In genomic region chr10:87863102-87863943, GRCh38 we compare ENCODE assay signal across 8 cellular contexts. TPM values are rescaled to one million over a fixed set of nuclear protein-coding genes. Genes with fewer than 3 reads are reported as not detected.
DNase-seq lines count a peak whose midpoint lies in the region; ATAC-seq, FAIRE-seq and TF ChIP-seq lines count a peak whose summit lies in the region.

Gene KLLN, minus strand, starts transcription at chr10:87863533. Its CDS starts 1,046 bp downstream, at chr10:87862487.
Gene PTEN, plus strand, starts transcription at chr10:87863625. Its CDS starts 845 bp downstream, at chr10:87864470.

- FAIRE-seq in A549 (lab: Jason Lieb, UNC) = no peak
- FAIRE-seq in kidney (lab: Jason Lieb, UNC) = no peak

- TF ChIP-seq CTCF in A549 (IDR thresholded peaks at IDR 0.05) (no peak), kidney (IDR thresholded peaks at IDR 0.05; ENCODE audit: borderline replicate concordance, extremely low read depth, insufficient read depth) (no peak)

- no peaks in the 10 kb centered on the region for H3K36me3 ChIP-seq in kidney (ENCODE audit: control insufficient read depth in 1 of 2, insufficient read depth in 2 of 2, low read length in 2 of 2)

- intact Hi-C loops in kidney (cut with DNase I) = no loop called here

- no peak for TF ChIP-seq EP300 in A549 (IDR thresholded peaks at IDR 0.05)

- peaks cover 48% of the 10 kb centered on the region for H3K4me1 Mint-ChIP-seq in central memory CD8-positive, alpha-beta T cell

- H3K9ac ChIP-seq in kidney (ENCODE audit: low read length in 2 of 2) = peak within 1 kb of the TSS; percentile 83 to 92

- peak; percentile 72 to 86 for ATAC-seq in A549
- peak; percentile 43 for ATAC-seq in GM18867 (IDR thresholded peaks at IDR 0.05; ENCODE audit: unreplicated experiment)
- peak; percentile 37 for ATAC-seq in HG03135 (IDR thresholded peaks at IDR 0.05; ENCODE audit: unreplicated experiment)
- peak; percentile 44 for ATAC-seq in central memory CD8-positive, alpha-beta T cell (replicated peaks; ENCODE audit: extremely low read depth, poor library complexity, severe bottlenecking)

- H3K27ac Mint-ChIP-seq in central memory CD8-positive, alpha-beta T cell (ENCODE audit: low read depth) = peak within 1 kb of the TSS; percentile 91

- TF ChIP-seq RAD21 in A549 (conservative IDR thresholded peaks at IDR 0.05 in 1 of 2, IDR thresholded peaks at IDR 0.05 in 1 of 2) = peak in 1 of 2 experiments; percentile 47; a peak in 2 of 5 replicates

- CTCF ChIA-PET in A549 (lab: Yijun Ruan, JAX) = interaction anchor here (0.6 to 5.6 kb wide), 6 partner anchors 10 to 573 kb away, joined by 3 to 38 read pairs (median 4); no protein-coding TSS in a partner anchor

- peak within 1 kb of the TSS; percentile 78 for H3K4me3 ChIP-seq in A549
- H3K4me3 ChIP-seq in kidney (ENCODE audit: low read length in 2 of 2) = peak within 1 kb of the TSS; percentile 97 to 99

- peaks cover 15% of the 10 kb centered on the region; the same call in 2 of the 3 replicates for H3K4me1 ChIP-seq in A549
- H3K4me1 ChIP-seq in kidney (ENCODE audit: control insufficient read depth in 1 of 2, insufficient read depth in 1 of 2, low read depth in 1 of 2, low read length in 2 of 2) = peaks cover 6 to 11% of the 10 kb centered on the region in 2 donors

- TF ChIP-seq POLR2A in A549 (IDR thresholded peaks at IDR 0.05; ENCODE audit: low read length) = peak; percentile 77

- H3K4me2 ChIP-seq in A549 = peak within 1 kb of the TSS; percentile 94

- H3K9me3 Mint-ChIP-seq in central memory CD8-positive, alpha-beta T cell = no peaks in the 10 kb centered on the region

- DNase-seq in A549 (ENCODE audit: low read depth in 1 of 2, low spot score in 1 of 2) = peak; percentile 83 to 95
- peak; percentile 92 for DNase-seq in NCI-H226
- peak; percentile 86 for DNase-seq in activated CD4-positive, CD25-positive, alpha-beta regulatory T cell treated with anti-CD3 and anti-CD28 coated beads, Interleukin-2, amount 50 U/mL, for 72 hours
- DNase-seq in central memory CD8-positive, alpha-beta T cell (ENCODE audit: low spot score in 2 of 2) = peak; percentile 67 to 69
- DNase-seq in kidney = peak; percentile 97
- DNase-seq in stimulated activated CD4-positive, alpha-beta T cell treated with anti-CD3 and anti-CD28 coated beads, Interleukin-12 subunit alpha, Interleukin-12 subunit beta, amount 100 ng/mL, for 4 hours = peak; percentile 78

- H3K9me3 ChIP-seq in A549 = no peaks in the 10 kb centered on the region
- H3K9me3 ChIP-seq in kidney (ENCODE audit: control insufficient read depth in 1 of 2, low read length in 2 of 2) = no peaks in the 10 kb centered on the region

- 0% methylated on average over 19 of the region's 88 CpGs for WGBS in A549 (ENCODE audit: missing lambda C conversion rate)

- no peaks in the 10 kb centered on the region for H3K27me3 Mint-ChIP-seq in central memory CD8-positive, alpha-beta T cell

- peaks cover 37% of the 10 kb centered on the region for H3K36me3 Mint-ChIP-seq in central memory CD8-positive, alpha-beta T cell (ENCODE audit: insufficient read depth)

- H3K27ac ChIP-seq in A549 (peak within 1 kb of the TSS; percentile 96 to 99), kidney (ENCODE audit: low read depth in 2 of 2, low read length in 2 of 2) (peak within 1 kb of the TSS; percentile 92 to 96)

- POLR2A ChIA-PET in A549 (lab: Yijun Ruan, JAX) = interaction anchor here (0.5 to 6.1 kb wide), 17 partner anchors 9 to 777 kb away, joined by 3 to 83 read pairs (median 4); partner anchors contain the start of genes ATAD1 and RNLS

- peak within 1 kb of the TSS; percentile 89 for H3K4me3 Mint-ChIP-seq in central memory CD8-positive, alpha-beta T cell

TF ChIP-seq in A549, 52 proteins besides CTCF, POLR2A, EP300 and RAD21 (continues in another document):
- TF ChIP-seq NPAS2 (CRISPR knock-in tag; IDR thresholded peaks at IDR 0.05; ENCODE audit: borderline replicate concordance) = 0 out of 2 replicates have a peak, but pooled peaks have one; percentile 10
- no peak for TF ChIP-seq HDAC2 (IDR thresholded peaks at IDR 0.05)
- TF ChIP-seq MAX (IDR thresholded peaks at IDR 0.05) = peak; percentile 86
- TF ChIP-seq HOXB13 (CRISPR knock-in tag; IDR thresholded peaks at IDR 0.05; ENCODE audit: low read depth) = no peak
- TF ChIP-seq RNF2 (IDR thresholded peaks at IDR 0.05; ENCODE audit: borderline replicate concordance, low read depth) = no peak
- peak; percentile 82 for TF ChIP-seq BCL3 (IDR thresholded peaks at IDR 0.05)
- no peak for TF ChIP-seq MAZ (IDR thresholded peaks at IDR 0.05; ENCODE audit: borderline replicate concordance, low read depth, low read length)
- TF ChIP-seq EHMT2 (IDR thresholded peaks at IDR 0.05; ENCODE audit: low read depth) = no peak
- TF ChIP-seq E2F6 (IDR thresholded peaks at IDR 0.05; ENCODE audit: borderline replicate concordance, low read depth) = peak; percentile 66
- 0 out of 2 replicates have a peak, but pooled peaks have one; percentile 17 for TF ChIP-seq ATOH8 (CRISPR knock-in tag; IDR thresholded peaks at IDR 0.05; ENCODE audit: low read depth)
- peak; percentile 53 for TF ChIP-seq MYC (IDR thresholded peaks at IDR 0.05; ENCODE audit: borderline replicate concordance, low read length)
- peak; percentile 77 for TF ChIP-seq CHD2 (IDR thresholded peaks at IDR 0.05; ENCODE audit: low read length, partially characterized antibody)
- TF ChIP-seq CHD4 (IDR thresholded peaks at IDR 0.05; ENCODE audit: borderline replicate concordance) = no peak
- TF ChIP-seq PBX3 (IDR thresholded peaks at IDR 0.05) = peak; percentile 97
- no peak for TF ChIP-seq JUNB (IDR thresholded peaks at IDR 0.05)
- TF ChIP-seq SMC3 (IDR thresholded peaks at IDR 0.05) = peak; percentile 46
- no peak for TF ChIP-seq NR3C1 (IDR thresholded peaks at IDR 0.05)
- TF ChIP-seq JUN (IDR thresholded peaks at IDR 0.05) = peak; percentile 91 to 96
- no peak for TF ChIP-seq FOSL2 (IDR thresholded peaks at IDR 0.05)
- TF ChIP-seq FOSL2 (CRISPR knock-in tag; IDR thresholded peaks at IDR 0.05) = peak; percentile 30; the same call in 1 of the 2 replicates

RNA-seq across cellular contexts. Expression of gene KLLN, which starts in this region (rescaled TPM):
- polyA plus RNA-seq in A549 (2011; rRNA removed) (0.44 and 0.58 TPM in 2 replicates), A549 (2017; fragmentation: RNase III; extraction: RNeasy Plus Mini Kit Qiagen cat#74134 plus additional on column Dnase treatment) (0.55 to 0.71 TPM (median 0.57 TPM) in 3 replicates), kidney (ENCODE audit: insufficient read depth, low read depth, low replicate concordance) (0.82 TPM)
- polyA plus RNA-seq in A549 (2012; cell fraction: cytosol; rRNA removed) = 0.22 and 0.26 TPM in 2 replicates
- polyA plus RNA-seq in A549 (2012; cell fraction: nucleus; rRNA removed) = 0.26 and 0.28 TPM in 2 replicates
- polyA minus RNA-seq in A549 (2011; rRNA and poly(A)+ RNA removed) = 0.78 and 0.83 TPM in 2 replicates
- 1.7 TPM for total RNA-seq in kidney

RNA-seq across cellular contexts. Expression of gene PTEN, which starts in this region (rescaled TPM):
- polyA plus RNA-seq in A549 (2011; rRNA removed) (51.9 and 58.3 TPM in 2 replicates), A549 (2017; fragmentation: RNase III; extraction: RNeasy Plus Mini Kit Qiagen cat#74134 plus additional on column Dnase treatment) (33.6 to 39.5 TPM (median 36.6 TPM) in 3 replicates), kidney (ENCODE audit: insufficient read depth, low read depth, low replicate concordance) (22.3 TPM)
- 7.3 and 8.5 TPM in 2 replicates for polyA plus RNA-seq in A549 (2012; cell fraction: cytosol; rRNA removed)
- 3.7 and 5.2 TPM in 2 replicates for polyA plus RNA-seq in A549 (2012; cell fraction: nucleus; rRNA removed)
- polyA minus RNA-seq in A549 (2011; rRNA and poly(A)+ RNA removed) = 37.1 and 53.1 TPM in 2 replicates
- total RNA-seq in kidney = 154 TPM

Comparison
In these comparisons a context has a peak if more than half of its experiments do, and no peak if none do; other contexts are left out.
1. Peak in every context shown above with its lines: DNase-seq, ATAC-seq, H3K4me3 ChIP-seq and H3K27ac ChIP-seq.